In the genomic region with DNA sequence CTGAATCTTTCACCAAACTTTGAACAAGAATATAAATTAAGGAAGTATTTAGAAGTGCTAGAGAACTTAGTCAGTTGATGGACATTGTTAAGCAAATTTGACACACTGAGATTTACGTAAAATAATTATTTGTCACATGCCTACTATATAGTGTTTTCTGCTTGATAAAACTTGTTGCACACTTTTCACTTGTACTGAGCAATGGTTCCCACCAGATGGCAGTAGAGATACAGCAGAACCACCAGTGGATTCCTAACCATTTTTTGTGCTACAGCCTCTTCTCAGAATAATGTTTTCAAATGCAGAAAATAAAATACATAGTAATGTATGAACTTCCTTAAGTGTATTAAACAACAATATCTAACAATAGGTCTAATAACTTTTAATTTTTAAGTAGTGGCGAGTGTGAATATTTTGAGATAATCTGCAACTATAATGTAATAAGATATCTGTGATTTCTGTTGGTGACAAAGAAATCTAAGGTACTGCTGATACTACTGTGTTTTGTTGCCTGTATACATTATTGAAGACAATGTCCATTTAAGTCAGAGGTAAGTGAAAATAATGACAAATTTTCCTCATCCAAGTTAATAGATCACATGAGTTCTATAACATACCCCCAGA, we compare ENCODE assay signal across 9 cellular contexts.
DNase-seq lines count a peak whose midpoint lies in the region; ATAC-seq and TF ChIP-seq lines count a peak whose summit lies in the region.
"Had no signal": no experiment of that assay in that cellular context is flagged by ENCODE, and none has a peak within 500 bp of the region (broad histone marks: within the 10 kb centered on the region; RNA-seq: fewer than 3 reads in every experiment).

No MANE protein-coding gene starts in this region.

- POLR2A ChIA-PET in CD4-positive, alpha-beta T cell (lab: Charles Lee), result no interaction called here

- no peaks in the 10 kb centered on the region for H3K9me3 ChIP-seq in CD4-positive, alpha-beta T cell (ENCODE audit: control insufficient read depth, low read length)
- H3K9me3 ChIP-seq in Peyer's patch (no peaks in the 10 kb centered on the region), neural progenitor cell (ENCODE audit: low read depth) (peaks cover 4% of the 10 kb centered on the region)

- no peaks in the 10 kb centered on the region for H3K4me1 Mint-ChIP-seq in CD4-positive, alpha-beta T cell (ENCODE audit: low read depth)
- H3K4me1 Mint-ChIP-seq in neural progenitor cell, result no peaks in the 10 kb centered on the region

- H3K4me3 ChIP-seq in Peyer's patch, result no peak overlapping the region
- no peak overlapping the region for H3K4me3 ChIP-seq in epithelial cell of esophagus (ENCODE audit: low read length)
- H3K4me3 ChIP-seq in neural progenitor cell, result no peak overlapping the region

- peak; percentile 64 for TF ChIP-seq CTCF in CD4-positive, alpha-beta T cell (IDR thresholded peaks at IDR 0.05)
- TF ChIP-seq CTCF in Peyer's patch (IDR thresholded peaks at IDR 0.05) (peak in 5 of 6 experiments; percentile 12 to 70 (median 50)), epithelial cell of esophagus (IDR thresholded peaks at IDR 0.05; ENCODE audit: insufficient read depth, low read depth, low read length, missing control alignments) (peak; percentile 79), neural progenitor cell (IDR thresholded peaks at IDR 0.05) (peak; percentile 78)

- H3K4me2 ChIP-seq in neural progenitor cell, result no peak overlapping the region

- H3K9ac ChIP-seq in neural progenitor cell, result no peak overlapping the region

- H3K4me1 ChIP-seq in Peyer's patch, result no peaks in the 10 kb centered on the region
- no peaks in the 10 kb centered on the region for H3K4me1 ChIP-seq in neural progenitor cell

- intact Hi-C loops in CD4-positive, alpha-beta T cell (cut with DNase I, micrococcal nuclease), result loop anchor here in 1 of 2 experiments (10.0 kb wide), 1 partner anchor 460 kb away; no protein-coding TSS in a partner anchor

- H3K27ac Mint-ChIP-seq in CD4-positive, alpha-beta T cell, result no peak overlapping the region
- no peak overlapping the region for H3K27ac Mint-ChIP-seq in neural progenitor cell
- H3K27ac Mint-ChIP-seq: T-helper 1 cell treated with Interleukin-12 subunit alpha and Interleukin-12 subunit beta and Interleukin-4 antibody, amounts not matched to agents 30 μg/mL and 1 μg/mL, for 36 hours had no signal

- H2AFZ ChIP-seq in neural progenitor cell (replicated peaks), result no peak overlapping the region

- no peaks in the 10 kb centered on the region for H3K9me3 Mint-ChIP-seq in CD4-positive, alpha-beta T cell
- H3K9me3 Mint-ChIP-seq in neural progenitor cell, result peaks cover 9% of the 10 kb centered on the region
- H3K9me3 Mint-ChIP-seq: T-helper 1 cell treated with Interleukin-12 subunit alpha and Interleukin-12 subunit beta and Interleukin-4 antibody, amounts not matched to agents 30 μg/mL and 1 μg/mL, for 36 hours had no signal

- DNase-seq in CD4-positive, alpha-beta T cell, result peak in 1 of 10 experiments; percentile 3
- DNase-seq in Peyer's patch, result peak in 1 of 3 donors; percentile 78
- DNase-seq in epithelial cell of esophagus (ENCODE audit: low read depth), result peak; percentile 41
- peak; percentile 17 for DNase-seq in neural progenitor cell (ENCODE audit: low spot score)
- DNase-seq in cerebellar nuclear complex (lab: John Stamatoyannopoulos, UW), result no peak
- no peak for DNase-seq in activated effector memory CD4-positive, alpha-beta T cell treated with anti-CD3 and anti-CD28 coated beads, Interleukin-2, amount 50 U/mL, for 16 hours

- no peak for TF ChIP-seq POLR2A in Peyer's patch (IDR thresholded peaks at IDR 0.05)

- H3F3A ChIP-seq in neural progenitor cell (ENCODE audit: low read depth), result no peaks in the 10 kb centered on the region

- no peaks in the 10 kb centered on the region for H4K20me1 ChIP-seq in neural progenitor cell (ENCODE audit: low read depth)

- no peaks in the 10 kb centered on the region for H3K27me3 Mint-ChIP-seq in CD4-positive, alpha-beta T cell
- peaks cover 2% of the 10 kb centered on the region for H3K27me3 Mint-ChIP-seq in neural progenitor cell (ENCODE audit: insufficient read depth, low read depth)

- ATAC-seq in CD4-positive, alpha-beta T cell (ENCODE audit: poor library complexity), result no peak
- ATAC-seq in GM18502 (IDR thresholded peaks at IDR 0.05; ENCODE audit: poor library complexity, unreplicated experiment), result peak; percentile 91
- peak; percentile 67 for ATAC-seq in HG03039 (IDR thresholded peaks at IDR 0.05; ENCODE audit: unreplicated experiment)

- no peaks in the 10 kb centered on the region for H3K27me3 ChIP-seq in CD4-positive, alpha-beta T cell (ENCODE audit: control insufficient read depth, insufficient read depth, low read length)
- H3K27me3 ChIP-seq in Peyer's patch, result no peaks in the 10 kb centered on the region
- no peaks in the 10 kb centered on the region for H3K27me3 ChIP-seq in neural progenitor cell

- CTCF ChIA-PET in CD4-positive, alpha-beta T cell (lab: Charles Lee), result interaction anchor here (1.1 to 1.3 kb wide), 2 partner anchors 8 to 9 kb away, joined by 4 to 5 read pairs; no protein-coding TSS in a partner anchor

- no peaks in the 10 kb centered on the region for H3K79me2 ChIP-seq in neural progenitor cell (ENCODE audit: low read depth)

- H3K27ac ChIP-seq in CD4-positive, alpha-beta T cell (ENCODE audit: low read depth, low read length), result no peak overlapping the region
- H3K27ac ChIP-seq in Peyer's patch (no peak overlapping the region), neural progenitor cell (no peak overlapping the region)

- H3K36me3 ChIP-seq in Peyer's patch (peaks cover 0 to 3% (median 0%) of the 10 kb centered on the region in 3 donors), neural progenitor cell (no peaks in the 10 kb centered on the region)

- H3K4me3 Mint-ChIP-seq in CD4-positive, alpha-beta T cell, result no peak overlapping the region
- no peak overlapping the region for H3K4me3 Mint-ChIP-seq in neural progenitor cell
- H3K4me3 Mint-ChIP-seq: T-helper 1 cell treated with Interleukin-12 subunit alpha and Interleukin-12 subunit beta and Interleukin-4 antibody, amounts not matched to agents 30 μg/mL and 1 μg/mL, for 36 hours had no signal

- H3K36me3 Mint-ChIP-seq in CD4-positive, alpha-beta T cell (ENCODE audit: low read depth), result peaks cover 60% of the 10 kb centered on the region
- H3K36me3 Mint-ChIP-seq in neural progenitor cell, result peaks cover 8% of the 10 kb centered on the region

Comparison
In these comparisons a context has a peak if more than half of its experiments do, and no peak if none do; other contexts are left out.
1. DNase-seq: peak in epithelial cell of esophagus (single experiment) and neural progenitor cell (single experiment); none in cerebellar nuclear complex (0 of 2) and activated effector memory CD4-positive, alpha-beta T cell treated with anti-CD3 and anti-CD28 coated beads, Interleukin-2, amount 50 U/mL, for 16 hours (single experiment).
2. Peak in every context shown above with its lines, with median percentiles within 50 percentile points of each other: CTCF ChIP-seq.